ENCODE assay signal across 8 cellular contexts in the genomic region with DNA sequence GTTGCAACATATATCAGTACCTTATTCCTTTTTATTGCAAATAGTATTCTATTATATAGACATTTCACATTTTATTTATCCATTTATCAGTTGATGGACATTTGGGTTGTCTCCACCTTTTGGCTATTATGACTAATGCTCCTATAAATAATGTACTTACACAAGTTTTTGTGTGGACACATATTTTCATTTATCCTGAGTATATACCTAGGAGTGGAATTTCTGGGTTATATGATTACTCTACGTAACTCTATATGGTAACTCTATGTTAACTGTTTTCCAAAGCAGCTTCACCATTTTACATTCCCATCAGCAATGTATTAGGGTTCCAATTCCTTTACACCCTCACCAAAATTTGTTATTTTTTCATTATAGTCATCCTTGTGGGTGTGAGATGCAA.
"Had no signal": no experiment of that assay in that cellular context is flagged by ENCODE, and none has a peak within 500 bp of the region (broad histone marks: within the 10 kb centered on the region; RNA-seq: fewer than 3 reads in every experiment).

No MANE protein-coding gene starts in this region.

- FAIRE-seq: HepG2, HTR-8/SVneo had no signal

- H3K9ac ChIP-seq: KMS-11 had no signal

- H3K27ac ChIP-seq: HL-60, KMS-11 had no signal

- H3K4me1 Mint-ChIP-seq: IgD-negative memory B cell had no signal

- H3K27ac Mint-ChIP-seq: IgD-negative memory B cell had no signal

- ATAC-seq: HepG2 had no signal

- H3K4me2 ChIP-seq: KMS-11 had no signal

- H3K27me3 Mint-ChIP-seq: IgD-negative memory B cell had no signal

- DNase-seq: IMR-90, KBM-7, KG1 had no signal

- H3K4me3 Mint-ChIP-seq: IgD-negative memory B cell had no signal
